In the genomic region with DNA sequence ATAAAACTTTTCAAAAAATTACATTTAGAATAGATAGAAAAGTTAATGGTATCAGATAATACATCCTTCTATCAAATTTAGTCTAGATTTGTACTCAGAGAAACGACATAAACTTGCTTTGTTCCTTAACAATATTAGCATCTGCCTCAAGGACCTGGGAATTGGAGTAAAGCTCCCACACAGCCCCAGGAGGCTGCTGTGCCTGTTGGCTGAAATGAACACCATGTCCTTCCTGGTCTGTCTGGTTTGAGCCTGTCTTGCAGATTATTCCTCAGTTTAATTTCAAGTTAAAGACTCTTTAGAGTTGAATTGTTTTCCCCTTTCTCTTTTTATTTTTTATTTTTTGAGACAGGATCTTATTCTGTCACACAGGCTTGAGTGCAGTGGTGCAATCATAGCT, we compare ENCODE assay signal across 18 cellular contexts. TPM values are rescaled to one million over a fixed set of nuclear protein-coding genes. Genes with fewer than 3 reads are reported as not detected.
"Had no signal": no experiment of that assay in that cellular context is flagged by ENCODE, and none has a peak within 500 bp of the region (broad histone marks: within the 10 kb centered on the region; RNA-seq: fewer than 3 reads in every experiment).

No MANE protein-coding gene starts in this region.

- H3K27me3 Mint-ChIP-seq: activated CD4-positive, alpha-beta T cell treated with anti-CD3 and anti-CD28 coated beads, Interleukin-2, amount 10 ng/mL, durations not matched to agents 7 days and 5 days; activated naive CD8-positive, alpha-beta T cell; naive thymus-derived CD4-positive, alpha-beta T cell had no signal

- H3K4me3 Mint-ChIP-seq: activated CD4-positive, alpha-beta T cell treated with anti-CD3 and anti-CD28 coated beads, Interleukin-2, amount 10 ng/mL, durations not matched to agents 7 days and 5 days; activated naive CD8-positive, alpha-beta T cell; immature natural killer cell had no signal

- H3K27me3 ChIP-seq: dorsolateral prefrontal cortex, esophagus squamous epithelium, right lobe of liver, spleen had no signal

- DNase-seq: activated CD4-positive, CD25-positive, alpha-beta regulatory T cell; activated gamma-delta T cell; amygdala; esophagus squamous epithelium; glutamatergic neuron; immature natural killer cell; lower lobe of right lung; right lobe of liver; spleen; stimulated activated CD4-positive, alpha-beta T cell treated with anti-CD3 and anti-CD28 coated beads, Interleukin-1b, Interleukin-23, amount 100 ng/mL, for 48 hours; trophoblast cell had no signal

- H3K36me3 ChIP-seq: esophagus squamous epithelium, lower lobe of right lung, neutrophil, prostate gland, right lobe of liver had no signal

- H3K9me3 ChIP-seq: esophagus squamous epithelium, lower lobe of right lung, neutrophil, prostate gland, right lobe of liver, spleen had no signal

- H3K27ac ChIP-seq: esophagus squamous epithelium, lower lobe of right lung, neutrophil, prostate gland, right lobe of liver, spleen had no signal

- ATAC-seq: lower lobe of right lung had no signal

- H3K4me1 ChIP-seq: lower lobe of right lung, prostate gland had no signal

- H3K9me3 Mint-ChIP-seq: activated CD4-positive, alpha-beta T cell treated with anti-CD3 and anti-CD28 coated beads, Interleukin-2, amount 10 ng/mL, durations not matched to agents 7 days and 5 days; immature natural killer cell; naive thymus-derived CD4-positive, alpha-beta T cell had no signal

- H3K27ac Mint-ChIP-seq: activated CD4-positive, alpha-beta T cell treated with anti-CD3 and anti-CD28 coated beads, Interleukin-2, amount 10 ng/mL, durations not matched to agents 7 days and 5 days had no signal

- H3K4me3 ChIP-seq: esophagus squamous epithelium, lower lobe of right lung, prostate gland, right lobe of liver, spleen had no signal

RNA-seq across cellular contexts. Expression of a gene that starts 59.2 kb away (rescaled TPM):
- total RNA-seq: lower lobe of right lung, mononuclear cell had no signal
- polyA plus RNA-seq: immature natural killer cell; naive thymus-derived CD4-positive, alpha-beta T cell had no signal
